Comparison of ENCODE assay signal across 8 cellular contexts in the genomic region with DNA sequence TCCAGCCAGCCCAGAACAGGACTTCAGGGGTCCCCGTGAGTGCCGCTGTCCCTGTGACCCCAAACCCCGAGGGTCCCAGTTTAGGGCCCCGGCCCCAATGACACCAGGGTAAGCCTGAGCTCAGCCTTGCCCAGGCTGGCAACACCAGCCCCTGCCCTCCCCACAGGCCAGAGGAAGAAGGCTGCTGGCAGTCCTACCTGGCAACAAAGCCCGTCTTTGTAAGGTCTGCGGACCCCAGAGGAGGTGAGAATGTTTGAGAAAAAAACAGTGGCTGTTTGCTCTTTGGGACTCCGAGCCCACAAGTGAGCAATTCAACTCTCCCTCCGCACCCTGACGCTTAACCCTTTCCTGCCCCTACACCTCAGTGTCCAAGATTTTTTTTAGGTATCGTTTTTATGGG. TPM values are rescaled to one million over a fixed set of nuclear protein-coding genes. Genes with fewer than 3 reads are reported as not detected.
A peak's percentile ranks its signal among the peaks of the same experiment; 100 is the strongest.
DNase-seq lines count a peak whose midpoint lies in the region; ATAC-seq, FAIRE-seq and TF ChIP-seq lines count a peak whose summit lies in the region.

No MANE protein-coding gene starts in this region.

- peaks cover 25% of the 10 kb centered on the region for H3K4me1 Mint-ChIP-seq in activated naive CD8-positive, alpha-beta T cell (ENCODE audit: low read depth)

- DNase-seq in heart left ventricle (no peak), Right ventricle myocardium superior (no peak), small intestine (no peak), NCI-H2227 (lab: John Stamatoyannopoulos, UW; ENCODE audit: unreplicated experiment) (no peak), GOT3 (lab: John Stamatoyannopoulos, UW) (no peak), HTR-8/SVneo (ENCODE audit: insufficient read length, low spot score) (no peak)

- 1 to 3% (median 1%) methylated on average over 8 to 10 of the region's 10 CpGs for WGBS in heart left ventricle, 4 donors
- WGBS in small intestine, 3 donors: 1 to 2% (median 2%) methylated on average over 10 of the region's 10 CpGs

- no peak for ATAC-seq in heart left ventricle
- no peak for ATAC-seq in Right ventricle myocardium superior (ENCODE audit: poor library complexity)

- H3K36me3 ChIP-seq in heart left ventricle (peaks cover 0 to 21% (median 7%) of the 10 kb centered on the region in 9 donors), iPS-20b (ENCODE audit: insufficient read depth, low read depth, low read length) (peaks cover 32% of the 10 kb centered on the region), small intestine (ENCODE audit: control insufficient read depth in 2 of 2, insufficient read depth in 2 of 2, low read length in 2 of 2) (no peaks in the 10 kb centered on the region)

- H3K27me3 ChIP-seq in heart left ventricle (no peaks in the 10 kb centered on the region), iPS-20b (ENCODE audit: insufficient read depth, low read length) (no peaks in the 10 kb centered on the region), small intestine (ENCODE audit: control insufficient read depth in 2 of 2, insufficient read depth in 2 of 2, low read length in 2 of 2) (no peaks in the 10 kb centered on the region)

- H3K27ac ChIP-seq in heart left ventricle (peak overlapping the region; percentile 58 to 93 (median 84)), iPS-20b (ENCODE audit: low read length) (peak overlapping the region; percentile 26), small intestine (ENCODE audit: low read depth in 1 of 2, low read length in 1 of 2) (peak overlapping the region; percentile 24 to 80)

- no peak for TF ChIP-seq POLR2A in heart left ventricle (IDR thresholded peaks at IDR 0.05)

- peak overlapping the region; percentile 91 for H3K4me3 Mint-ChIP-seq in activated naive CD8-positive, alpha-beta T cell

- H3K36me3 Mint-ChIP-seq in activated naive CD8-positive, alpha-beta T cell: no peaks in the 10 kb centered on the region

- peak overlapping the region; percentile 81 for H3K27ac Mint-ChIP-seq in activated naive CD8-positive, alpha-beta T cell

- H3K27me3 Mint-ChIP-seq in activated naive CD8-positive, alpha-beta T cell: no peaks in the 10 kb centered on the region

- no peaks in the 10 kb centered on the region for H3K9me3 Mint-ChIP-seq in activated naive CD8-positive, alpha-beta T cell (ENCODE audit: low read depth)

- H3K4me1 ChIP-seq in heart left ventricle (peaks cover 3 to 39% (median 29%) of the 10 kb centered on the region in 12 donors), iPS-20b (ENCODE audit: insufficient read depth, low read length) (peaks cover 14% of the 10 kb centered on the region; the same call in 1 of the 2 replicates), small intestine (ENCODE audit: control insufficient read depth in 2 of 2, insufficient read depth in 1 of 2, low read depth in 1 of 2, low read length in 1 of 2) (peaks cover 2 to 4% of the 10 kb centered on the region in 2 donors)

- peak overlapping the region; percentile 61 to 93 (median 76) for H3K4me3 ChIP-seq in heart left ventricle
- peak overlapping the region; percentile 79 for H3K4me3 ChIP-seq in iPS-20b (ENCODE audit: low read length)
- peak overlapping the region; percentile 81 to 98 for H3K4me3 ChIP-seq in small intestine (ENCODE audit: low read depth in 1 of 2, low read length in 2 of 2)

- peak overlapping the region; percentile 100 for H3K9ac ChIP-seq in iPS-20b (ENCODE audit: low read depth, low read length)

- no peak for TF ChIP-seq CTCF in heart left ventricle (IDR thresholded peaks at IDR 0.05)

- FAIRE-seq in small intestine (lab: Jason Lieb, UNC) (no peak), HTR-8/SVneo (lab: Jason Lieb, UNC) (no peak)

- intact Hi-C loops in heart left ventricle (cut with DNase I): loop anchor here in 4 of 10 donors (2.0 to 10.0 kb wide), 2 partner anchors 95 to 335 kb away; partner anchors contain the start of genes DDX55 (in 2 of the 4) and SBNO1 (in 2 of the 4)
- intact Hi-C loops in Right ventricle myocardium superior (cut with DNase I): no loop called here

- H3K9me3 ChIP-seq in heart left ventricle (no peaks in the 10 kb centered on the region), iPS-20b (ENCODE audit: insufficient read depth, low read depth, low read length) (no peaks in the 10 kb centered on the region), small intestine (ENCODE audit: control insufficient read depth, low read depth) (no peaks in the 10 kb centered on the region)

RNA-seq across cellular contexts. Expression of gene CDK2AP1, which starts 1.7 kb away (rescaled TPM):
- total RNA-seq in heart left ventricle: 10 to 100 TPM; 56.8 to 96.6 (median 81.9) TPM
- polyA plus RNA-seq in heart left ventricle: 100 to 1,000 TPM in 1 of 2 donors, 10 to 100 TPM in 1; 81.7 to 186 TPM
- 70.5 TPM for total RNA-seq in Right ventricle myocardium superior
- 10 to 100 TPM; 55.2 to 69.4 (median 62.4) TPM for polyA plus RNA-seq in small intestine

RNA-seq across cellular contexts. Expression of gene MTRFR, which starts 36.7 kb away (rescaled TPM):
- 10 to 100 TPM in 6 of 9 donors, 1 to 10 TPM in 3; 7.9 to 13.3 (median 11.3) TPM for total RNA-seq in heart left ventricle
- polyA plus RNA-seq in heart left ventricle: 10 to 100 TPM; 12.4 to 16.0 TPM
- 8.1 TPM for total RNA-seq in Right ventricle myocardium superior
- polyA plus RNA-seq in small intestine: 10 to 100 TPM; 11.1 to 12.5 (median 12.2) TPM

RNA-seq across cellular contexts. Expression of gene MPHOSPH9, which starts 37.0 kb away (rescaled TPM):
- total RNA-seq in heart left ventricle: 10 to 100 TPM; 17.7 to 32.3 (median 23.4) TPM
- 1 to 10 TPM; 6.0 to 7.1 TPM for polyA plus RNA-seq in heart left ventricle
- total RNA-seq in Right ventricle myocardium superior: 20.8 TPM
- polyA plus RNA-seq in small intestine: 1 to 10 TPM; 1.6 to 7.7 (median 2.7) TPM

Comparison
In these comparisons a context has a peak if more than half of its experiments do, and no peak if none do; other contexts are left out.
1. H3K27ac ChIP-seq: peak in every context shown above with its lines; median percentile 84 in heart left ventricle; 52 in small intestine; 26 in iPS-20b.